In genomic region chr3:152458725-152459515, GRCh38 we compare ENCODE assay signal across 15 cellular contexts.
DNase-seq lines count a peak whose midpoint lies in the region; ATAC-seq and TF ChIP-seq lines count a peak whose summit lies in the region.
"Had no signal": no experiment of that assay in that cellular context is flagged by ENCODE, and none has a peak within 500 bp of the region (broad histone marks: within the 10 kb centered on the region; RNA-seq: fewer than 3 reads in every experiment).

No MANE protein-coding gene starts in this region.

- H3K4me1 ChIP-seq in A673 (ENCODE audit: insufficient read depth, low read length, poor library complexity, severe bottlenecking): peaks cover 30% of the 10 kb centered on the region
- H3K4me1 ChIP-seq: BLaER1 had no signal

- peaks cover 26% of the 10 kb centered on the region for H3K4me1 Mint-ChIP-seq in activated CD8-positive, alpha-beta T cell treated with anti-CD3 and anti-CD28 coated beads, Interleukin-2, amount 10 ng/mL, durations not matched to agents 7 days and 5 days (ENCODE audit: low read depth)

- no peak overlapping the region for H3K4me3 ChIP-seq in A673 (ENCODE audit: low read depth, low read length, poor library complexity, severe bottlenecking)
- no peak overlapping the region for H3K4me3 ChIP-seq in lower leg skin (ENCODE audit: low read depth, poor library complexity, severe bottlenecking)
- H3K4me3 ChIP-seq: BLaER1, body of pancreas had no signal

- TF ChIP-seq CTCF in A673 (conservative IDR thresholded peaks at IDR 0.05; ENCODE audit: low read depth, low read length) (no peak), lower leg skin (IDR thresholded peaks at IDR 0.05) (no peak)

- no peaks in the 10 kb centered on the region for H3K27me3 Mint-ChIP-seq in activated CD8-positive, alpha-beta T cell treated with anti-CD3 and anti-CD28 coated beads, Interleukin-2, amount 10 ng/mL, durations not matched to agents 7 days and 5 days (ENCODE audit: low read depth)

- TF ChIP-seq POLR2A in lower leg skin (IDR thresholded peaks at IDR 0.05): no peak

- H3K27ac ChIP-seq in A673 (ENCODE audit: low read depth, low read length, poor library complexity, severe bottlenecking): no peak overlapping the region
- H3K27ac ChIP-seq: BLaER1, body of pancreas had no signal

- intact Hi-C loops in A673 (cut with micrococcal nuclease; ENCODE audit: unreplicated experiment): no loop called here
- intact Hi-C loops in lower leg skin (cut with DNase I; ENCODE audit: low total_unique reads): no loop called here

- no TSS peak for BruUV-seq in A673 (replicated peaks; lab: Mats Ljungman, UMichigan)

- WGBS in lower leg skin, 2 donors: 74 to 76% methylated on average over 5 of the region's 5 CpGs

- CTCF ChIA-PET in A673 (lab: Charles Lee): no interaction called here
- CTCF ChIA-PET in activated CD8-positive, alpha-beta T cell treated with anti-CD3 and anti-CD28 coated beads, Interleukin-2, amount 10 ng/mL, durations not matched to agents 7 days and 5 days (lab: Charles Lee): interaction anchor here (1.2 to 1.4 kb wide), 2 partner anchors 8 to 13 kb away, joined by 3 to 9 read pairs; no protein-coding TSS in a partner anchor

- H3K4me3 Mint-ChIP-seq in activated CD8-positive, alpha-beta T cell treated with anti-CD3 and anti-CD28 coated beads, Interleukin-2, amount 10 ng/mL, durations not matched to agents 7 days and 5 days: no peak overlapping the region
- H3K4me3 Mint-ChIP-seq: H9 had no signal

- peaks cover 11% of the 10 kb centered on the region for H3K36me3 ChIP-seq in A673 (ENCODE audit: insufficient read depth, low read length, poor library complexity, severe bottlenecking)

- peaks cover 60% of the 10 kb centered on the region for H3K36me3 Mint-ChIP-seq in activated CD8-positive, alpha-beta T cell treated with anti-CD3 and anti-CD28 coated beads, Interleukin-2, amount 10 ng/mL, durations not matched to agents 7 days and 5 days (ENCODE audit: low read depth)

- no peaks in the 10 kb centered on the region for H3K9me3 Mint-ChIP-seq in activated CD8-positive, alpha-beta T cell treated with anti-CD3 and anti-CD28 coated beads, Interleukin-2, amount 10 ng/mL, durations not matched to agents 7 days and 5 days (ENCODE audit: insufficient read depth)
- H3K9me3 Mint-ChIP-seq: H9 had no signal

- DNase-seq in A673 (ENCODE audit: low spot score) (peak; percentile 15), EH (ENCODE audit: low read depth) (peak; percentile 36), foreskin melanocyte (peak; percentile 54), NCI-H1417 (lab: John Stamatoyannopoulos, UW) (no peak), NCI-H526 (lab: John Stamatoyannopoulos, UW) (no peak), lower leg skin (ENCODE audit: low spot score in 2 of 2) (no peak)
- DNase-seq in activated CD8-positive, alpha-beta T cell treated with anti-CD3 and anti-CD28 coated beads, Interleukin-2, amount 10 ng/mL, durations not matched to agents 7 days and 5 days: no peak
- DNase-seq: body of pancreas, GDM1, H9, kidney glomerular epithelial cell, retina, substantia nigra had no signal

- H3K9me3 ChIP-seq in A673 (ENCODE audit: low read depth, low read length, poor library complexity, severe bottlenecking): no peaks in the 10 kb centered on the region
- H3K9me3 ChIP-seq: BLaER1, body of pancreas had no signal

- POLR2A ChIA-PET in A673 (lab: Charles Lee; ENCODE audit: low non-redundant PET): no interaction called here
- POLR2A ChIA-PET in activated CD8-positive, alpha-beta T cell treated with anti-CD3 and anti-CD28 coated beads, Interleukin-2, amount 10 ng/mL, durations not matched to agents 7 days and 5 days (lab: Charles Lee): no interaction called here

- H3K27ac Mint-ChIP-seq in activated CD8-positive, alpha-beta T cell treated with anti-CD3 and anti-CD28 coated beads, Interleukin-2, amount 10 ng/mL, durations not matched to agents 7 days and 5 days: peak overlapping the region; percentile 67

- no peaks in the 10 kb centered on the region for H3K27me3 ChIP-seq in A673 (replicated peaks; ENCODE audit: insufficient read depth, low read depth, low read length, poor library complexity)
- H3K27me3 ChIP-seq: BLaER1, body of pancreas had no signal

- ATAC-seq in activated CD8-positive, alpha-beta T cell treated with anti-CD3 and anti-CD28 coated beads, Interleukin-2, amount 10 ng/mL, durations not matched to agents 7 days and 5 days: no peak
- no peak for ATAC-seq in GM21526 (IDR thresholded peaks at IDR 0.05; ENCODE audit: low FRiP score, unreplicated experiment)
- ATAC-seq: body of pancreas had no signal

Comparison
In these comparisons a context has a peak if more than half of its experiments do, and no peak if none do; other contexts are left out.
1. DNase-seq: peak in A673 (single experiment), EH (single experiment) and foreskin melanocyte (single experiment); none in activated CD8-positive, alpha-beta T cell treated with anti-CD3 and anti-CD28 coated beads, Interleukin-2, amount 10 ng/mL, durations not matched to agents 7 days and 5 days (single experiment), NCI-H1417 (0 of 3), NCI-H526 (0 of 2) and lower leg skin (0 of 2).